ENCODE assay signal across 1 cellular context in the genomic region with DNA sequence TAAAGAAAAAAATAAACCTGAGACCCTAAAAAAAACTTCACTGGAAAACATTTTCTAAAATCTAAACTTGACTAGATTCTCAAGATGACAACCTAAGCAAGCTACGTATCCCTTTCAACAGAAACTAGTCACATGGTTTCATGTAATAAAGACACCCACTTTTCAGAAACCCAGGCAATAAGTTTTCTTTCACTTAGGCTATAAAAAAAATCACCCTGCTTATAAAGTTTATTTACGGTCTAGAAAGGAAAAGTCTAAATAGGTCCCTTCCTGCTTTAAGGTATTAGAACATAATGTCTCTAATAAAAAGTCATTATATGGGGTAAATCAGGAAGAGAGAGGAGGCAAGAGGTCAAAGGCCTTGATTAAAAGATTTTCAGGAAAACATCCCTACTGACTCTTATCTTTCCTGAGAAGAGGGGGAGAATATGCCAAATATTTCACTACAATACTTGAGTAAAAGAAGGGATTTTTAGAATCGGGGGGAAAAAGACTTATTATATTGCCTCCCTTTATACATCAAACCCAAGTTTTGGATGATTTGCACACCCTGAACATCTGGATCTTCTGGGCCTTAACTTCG.
TF ChIP-seq lines count a peak whose summit lies in the region.

No MANE protein-coding gene starts in this region.

TF ChIP-seq in HEK293T, 16 proteins besides CTCF, POLR2A, EP300 and RAD21 (continued from another document):
- no peak for TF ChIP-seq ARNT (IDR thresholded peaks at IDR 0.05)
